ENCODE assay signal across 1 cellular context in genomic region chr2:179247318-179248023, GRCh38.
TF ChIP-seq lines count a peak whose summit lies in the region.

No MANE protein-coding gene starts in this region.

TF ChIP-seq in GM23338, 12 proteins besides CTCF, POLR2A, EP300 and RAD21 (continued from another document):
- TF ChIP-seq ZNF462 (CRISPR knock-in tag; IDR thresholded peaks at IDR 0.05), result no peak
- TF ChIP-seq REST (IDR thresholded peaks at IDR 0.05; ENCODE audit: unreplicated experiment), result no peak
- TF ChIP-seq ZNF331 (CRISPR knock-in tag; IDR thresholded peaks at IDR 0.05; ENCODE audit: low read depth), result no peak
- TF ChIP-seq NANOG (IDR thresholded peaks at IDR 0.05; ENCODE audit: borderline replicate concordance), result no peak
- no peak for TF ChIP-seq EZH2phosphoT487 (IDR thresholded peaks at IDR 0.05; ENCODE audit: unreplicated experiment)
- TF ChIP-seq JUNB (IDR thresholded peaks at IDR 0.05; ENCODE audit: unreplicated experiment), result no peak
- TF ChIP-seq POLR2AphosphoS5 (IDR thresholded peaks at IDR 0.05; ENCODE audit: low read depth), result no peak
